In genomic region chr1:237901284-237901870, GRCh38 we compare ENCODE assay signal across 8 cellular contexts. TPM values are rescaled to one million over a fixed set of nuclear protein-coding genes. Genes with fewer than 3 reads are reported as not detected.
A peak's percentile ranks its signal among the peaks of the same experiment; 100 is the strongest.
DNase-seq lines count a peak whose midpoint lies in the region; ATAC-seq, FAIRE-seq and TF ChIP-seq lines count a peak whose summit lies in the region.

No MANE protein-coding gene starts in this region.

- H3K9me3 Mint-ChIP-seq in HFFc6: peaks cover 10% of the 10 kb centered on the region; the same call in 1 of the 2 replicates
- H3K9me3 Mint-ChIP-seq in activated CD4-positive, alpha-beta memory T cell treated with anti-CD3 and anti-CD28 coated beads for 36 hours: no peaks in the 10 kb centered on the region

- FAIRE-seq in D721Med (lab: Jason Lieb, UNC) (no peak), RCC 7860 (lab: Jason Lieb, UNC) (no peak)

- no peaks in the 10 kb centered on the region for H3K9me3 ChIP-seq in aorta (ENCODE audit: control insufficient read depth, low read length)

- no peak overlapping the region for H3K27ac ChIP-seq in aorta (ENCODE audit: low read depth in 1 of 2, low read length in 2 of 2)

- intact Hi-C loops in left ventricle myocardium superior (cut with micrococcal nuclease) (no loop called here), aorta (cut with DNase I) (no loop called here)
- intact Hi-C loops in activated CD4-positive, alpha-beta memory T cell treated with anti-CD3 and anti-CD28 coated beads for 36 hours (cut with micrococcal nuclease): no loop called here

- CTCF ChIA-PET in activated CD4-positive, alpha-beta memory T cell treated with anti-CD3 and anti-CD28 coated beads for 36 hours (lab: Charles Lee): interaction anchor here (0.8 kb wide), 1 partner anchor 22 kb away, joined by 3 read pairs; no protein-coding TSS in a partner anchor

- peak overlapping the region; percentile 32; the same call in 1 of the 2 replicates for H3K4me3 Mint-ChIP-seq in HFFc6
- H3K4me3 Mint-ChIP-seq in activated CD4-positive, alpha-beta memory T cell treated with anti-CD3 and anti-CD28 coated beads for 36 hours: no peak overlapping the region

- H3K4me1 Mint-ChIP-seq in HFFc6 (ENCODE audit: low read depth): peaks cover 9% of the 10 kb centered on the region
- no peaks in the 10 kb centered on the region for H3K4me1 Mint-ChIP-seq in activated CD4-positive, alpha-beta memory T cell treated with anti-CD3 and anti-CD28 coated beads for 36 hours (ENCODE audit: low read depth)

- WGBS in aorta, 2 donors: 49 to 53% methylated on average over 4 of the region's 4 CpGs

- H3K27me3 ChIP-seq in aorta (ENCODE audit: control insufficient read depth in 1 of 2, insufficient read depth in 2 of 2, low read length in 1 of 2): peaks cover 0 to 1% of the 10 kb centered on the region in 2 donors

- DNase-seq in D721Med (ENCODE audit: insufficient read length, low spot score) (no peak), HFFc6 (peak; percentile 35), RCC 7860 (ENCODE audit: low spot score) (peak; percentile 34), left ventricle myocardium superior (no peak), HCEC 1CT (no peak), aorta (no peak), NCI-H1930 (lab: John Stamatoyannopoulos, UW) (no peak)
- no peak for DNase-seq in activated CD4-positive, alpha-beta memory T cell treated with anti-CD3 and anti-CD28 coated beads for 36 hours

- POLR2A ChIA-PET in activated CD4-positive, alpha-beta memory T cell treated with anti-CD3 and anti-CD28 coated beads for 36 hours (lab: Charles Lee): no interaction called here

- TF ChIP-seq CTCF in D721Med (IDR thresholded peaks at IDR 0.05; ENCODE audit: insufficient read depth, missing control alignments): peak; percentile 9
- peak; percentile 76 for TF ChIP-seq CTCF in HFFc6 (IDR thresholded peaks at IDR 0.05)

- no peaks in the 10 kb centered on the region for H3K4me1 ChIP-seq in aorta (ENCODE audit: control insufficient read depth in 1 of 2, insufficient read depth in 2 of 2, low read length in 2 of 2)

- H3K27ac Mint-ChIP-seq in HFFc6: no peak overlapping the region; the same call in 1 of the 2 replicates
- no peak overlapping the region for H3K27ac Mint-ChIP-seq in activated CD4-positive, alpha-beta memory T cell treated with anti-CD3 and anti-CD28 coated beads for 36 hours

- H3K36me3 ChIP-seq in aorta (ENCODE audit: control insufficient read depth in 1 of 2, insufficient read depth in 2 of 2, low read length in 1 of 2): no peaks in the 10 kb centered on the region

- H3K27me3 Mint-ChIP-seq in HFFc6 (ENCODE audit: insufficient read depth): no peaks in the 10 kb centered on the region
- H3K27me3 Mint-ChIP-seq in activated CD4-positive, alpha-beta memory T cell treated with anti-CD3 and anti-CD28 coated beads for 36 hours: no peaks in the 10 kb centered on the region

- no peak overlapping the region for H3K4me3 ChIP-seq in aorta (ENCODE audit: low read length in 2 of 2)

- no peaks in the 10 kb centered on the region for H3K36me3 Mint-ChIP-seq in HFFc6 (ENCODE audit: low read depth)
- H3K36me3 Mint-ChIP-seq in activated CD4-positive, alpha-beta memory T cell treated with anti-CD3 and anti-CD28 coated beads for 36 hours: no peaks in the 10 kb centered on the region

- ATAC-seq in left ventricle myocardium superior: peak; percentile 44
- no peak for ATAC-seq in aorta (ENCODE audit: low FRiP score)

RNA-seq across cellular contexts. Expression of gene ZP4, which starts 10.7 kb away (rescaled TPM):
- not detected for total RNA-seq in HFFc6 (2021; fragmentation: NEBNext Ultra II Directional; extraction: Animal tissue kit (Norgen Biotek cat#: 25700))
- total RNA-seq in left ventricle myocardium superior (not detected), aorta (not detected)
- not detected for polyA plus RNA-seq in aorta
- not detected for total RNA-seq in activated CD4-positive, alpha-beta memory T cell treated with anti-CD3 and anti-CD28 coated beads for 36 hours

Comparison
In these comparisons a context has a peak if more than half of its experiments do, and no peak if none do; other contexts are left out.
1. DNase-seq: peak in HFFc6 (single experiment) and RCC 7860 (single experiment); none in D721Med (single experiment), left ventricle myocardium superior (single experiment), HCEC 1CT (single experiment), aorta (0 of 2), NCI-H1930 (0 of 2) and activated CD4-positive, alpha-beta memory T cell treated with anti-CD3 and anti-CD28 coated beads for 36 hours (single experiment).